Comparison of ENCODE assay signal across 2 cellular contexts in the genomic region with DNA sequence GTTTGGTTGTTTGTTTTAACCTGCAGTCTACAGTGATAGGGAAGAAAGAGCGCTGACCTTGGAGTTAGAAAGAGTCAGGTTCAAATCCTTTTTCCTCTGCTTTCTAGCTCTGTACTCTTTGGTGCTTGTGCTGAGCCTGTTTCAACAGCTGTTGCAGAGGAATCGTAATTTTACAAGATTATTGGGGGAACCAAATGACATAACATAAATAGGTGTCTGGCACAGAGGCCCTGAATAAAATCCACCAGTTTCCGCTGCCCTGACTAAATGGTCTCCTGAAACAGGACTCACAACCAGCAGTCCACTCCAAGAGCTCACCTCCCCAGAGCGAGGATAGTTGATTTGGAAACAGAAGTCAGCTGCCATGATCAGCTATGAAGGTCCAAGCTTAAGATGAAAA.
TF ChIP-seq lines count a peak whose summit lies in the region.

No MANE protein-coding gene starts in this region.

TF ChIP-seq in H1, 55 proteins besides CTCF, POLR2A, EP300 and RAD21:
- TF ChIP-seq BRCA1 (IDR thresholded peaks at IDR 0.05; ENCODE audit: low read depth, low read length) (no peak), BCL11A (IDR thresholded peaks at IDR 0.05; ENCODE audit: low read depth in 2 of 2, low read length in 2 of 2) (no peak), CTBP2 (IDR thresholded peaks at IDR 0.05; ENCODE audit: borderline replicate concordance, insufficient read depth, insufficient read length, low read length) (no peak), CHD1 (IDR thresholded peaks at IDR 0.05; ENCODE audit: low read depth, low read length) (no peak), HDAC6 (IDR thresholded peaks at IDR 0.05; ENCODE audit: low read depth, low read length) (no peak), MAFK (IDR thresholded peaks at IDR 0.05; ENCODE audit: low read depth, low read length) (no peak), CBX8 (IDR thresholded peaks at IDR 0.05; ENCODE audit: borderline replicate concordance, low read depth, low read length) (no peak), YY1 (IDR thresholded peaks at IDR 0.05; ENCODE audit: low read depth, low read length) (no peak), KDM4A (IDR thresholded peaks at IDR 0.05; ENCODE audit: low read depth, low read length, severe bottlenecking) (no peak), POLR2AphosphoS5 (IDR thresholded peaks at IDR 0.05; ENCODE audit: low read depth, low read length) (no peak), ZNF274 (IDR thresholded peaks at IDR 0.05; ENCODE audit: borderline replicate concordance, extremely low read depth, low read length) (no peak)
- TF ChIP-seq, protein P1, sequence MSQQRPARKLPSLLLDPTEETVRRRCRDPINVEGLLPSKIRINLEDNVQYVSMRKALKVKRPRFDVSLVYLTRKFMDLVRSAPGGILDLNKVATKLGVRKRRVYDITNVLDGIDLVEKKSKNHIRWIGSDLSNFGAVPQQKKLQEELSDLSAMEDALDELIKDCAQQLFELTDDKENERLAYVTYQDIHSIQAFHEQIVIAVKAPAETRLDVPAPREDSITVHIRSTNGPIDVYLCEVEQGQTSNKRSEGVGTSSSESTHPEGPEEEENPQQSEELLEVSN (IDR thresholded peaks at IDR 0.05) = no peak

TF ChIP-seq in GM12891, 5 proteins besides CTCF, POLR2A, EP300 and RAD21:
- no peak for TF ChIP-seq POLR2AphosphoS5 (IDR thresholded peaks at IDR 0.05; ENCODE audit: low read depth, low read length)
- TF ChIP-seq POU2F2 (IDR thresholded peaks at IDR 0.05; ENCODE audit: low read depth, low read length) = no peak
- TF ChIP-seq TAF1 (IDR thresholded peaks at IDR 0.05; ENCODE audit: low read depth, low read length) = no peak
- TF ChIP-seq SPI1 (IDR thresholded peaks at IDR 0.05; ENCODE audit: low read depth, low read length) = no peak
- TF ChIP-seq PAX5 (IDR thresholded peaks at IDR 0.05; ENCODE audit: insufficient read depth, low read length, severe bottlenecking) = no peak
